In genomic region chr16:2032285-2033056, GRCh38 we compare ENCODE assay signal across 8 cellular contexts. TPM values are rescaled to one million over a fixed set of nuclear protein-coding genes. Genes with fewer than 3 reads are reported as not detected.
DNase-seq lines count a peak whose midpoint lies in the region; ATAC-seq and TF ChIP-seq lines count a peak whose summit lies in the region.
"Had no signal": no experiment of that assay in that cellular context is flagged by ENCODE, and none has a peak within 500 bp of the region (broad histone marks: within the 10 kb centered on the region; RNA-seq: fewer than 3 reads in every experiment).

No MANE protein-coding gene starts in this region.

- no peak overlapping the region for H3K27ac Mint-ChIP-seq in activated naive CD8-positive, alpha-beta T cell treated with anti-CD3 and anti-CD28 coated beads, Interleukin-2, amount 10 ng/mL, durations not matched to agents 7 days and 5 days
- H3K27ac Mint-ChIP-seq in activated naive CD8-positive, alpha-beta T cell treated with anti-CD3 and anti-CD28 coated beads, Interleukin-2, amount 50 U/mL, for 24 hours = no peak overlapping the region
- H3K27ac Mint-ChIP-seq in CD14-positive monocyte = peak overlapping the region in 3 of 7 donors; percentile 42 to 80 (median 61)

- H4K8ac ChIP-seq in mesendoderm (ENCODE audit: low read depth, low read length) = no peak overlapping the region

- no peaks in the 10 kb centered on the region for H3K9me3 Mint-ChIP-seq in activated naive CD8-positive, alpha-beta T cell treated with anti-CD3 and anti-CD28 coated beads, Interleukin-2, amount 10 ng/mL, durations not matched to agents 7 days and 5 days
- no peaks in the 10 kb centered on the region for H3K9me3 Mint-ChIP-seq in activated naive CD8-positive, alpha-beta T cell treated with anti-CD3 and anti-CD28 coated beads, Interleukin-2, amount 50 U/mL, for 24 hours
- H3K9me3 Mint-ChIP-seq in CD14-positive monocyte = peaks cover 0 to 3% (median 2%) of the 10 kb centered on the region in 7 donors

- POLR2A ChIA-PET in activated naive CD8-positive, alpha-beta T cell treated with anti-CD3 and anti-CD28 coated beads, Interleukin-2, amount 10 ng/mL, durations not matched to agents 7 days and 5 days (lab: Charles Lee) = interaction anchor here (1.1 to 1.3 kb wide), 3 partner anchors 8 to 123 kb away, joined by 3 to 4 read pairs (median 3); partner anchors contain the start of genes NTHL1, TRAF7 and TSC2

- TF ChIP-seq POLR2A in uterus (IDR thresholded peaks at IDR 0.05) = no peak

- H3K27me3 Mint-ChIP-seq in activated naive CD8-positive, alpha-beta T cell treated with anti-CD3 and anti-CD28 coated beads, Interleukin-2, amount 10 ng/mL, durations not matched to agents 7 days and 5 days = peaks cover 4% of the 10 kb centered on the region
- H3K27me3 Mint-ChIP-seq in activated naive CD8-positive, alpha-beta T cell treated with anti-CD3 and anti-CD28 coated beads, Interleukin-2, amount 50 U/mL, for 24 hours = peaks cover 2% of the 10 kb centered on the region
- H3K27me3 Mint-ChIP-seq in CD14-positive monocyte (ENCODE audit: low read depth in 3 of 3) = peaks cover 16 to 47% (median 27%) of the 10 kb centered on the region in 3 donors

- no peak overlapping the region for H4K5ac ChIP-seq in mesendoderm (ENCODE audit: low read length)

- no peak overlapping the region for H3K18ac ChIP-seq in mesendoderm (ENCODE audit: low read length)

- no CpG with 5 or more reads among the region's 15 CpGs for WGBS in mesendoderm (ENCODE audit: extremely low coverage, insufficient coverage, low lambda C conversion rate)

- no peak overlapping the region for H2BK5ac ChIP-seq in mesendoderm (ENCODE audit: low read length)

- peaks cover 3% of the 10 kb centered on the region for H3K4me1 Mint-ChIP-seq in activated naive CD8-positive, alpha-beta T cell treated with anti-CD3 and anti-CD28 coated beads, Interleukin-2, amount 10 ng/mL, durations not matched to agents 7 days and 5 days
- H3K4me1 Mint-ChIP-seq in activated naive CD8-positive, alpha-beta T cell treated with anti-CD3 and anti-CD28 coated beads, Interleukin-2, amount 50 U/mL, for 24 hours = peaks cover 3% of the 10 kb centered on the region
- peaks cover 16% of the 10 kb centered on the region for H3K4me1 Mint-ChIP-seq in CD14-positive monocyte

- H3K4me3 ChIP-seq in mesendoderm (ENCODE audit: low read length) (no peak overlapping the region), uterus (peak overlapping the region in 1 of 2 donors; percentile 14)

- peak overlapping the region; percentile 17 for H3K56ac ChIP-seq in mesendoderm (ENCODE audit: low read length)

- no peaks in the 10 kb centered on the region for H3K36me3 Mint-ChIP-seq in activated naive CD8-positive, alpha-beta T cell treated with anti-CD3 and anti-CD28 coated beads, Interleukin-2, amount 10 ng/mL, durations not matched to agents 7 days and 5 days
- H3K36me3 Mint-ChIP-seq in activated naive CD8-positive, alpha-beta T cell treated with anti-CD3 and anti-CD28 coated beads, Interleukin-2, amount 50 U/mL, for 24 hours (ENCODE audit: low read depth) = no peaks in the 10 kb centered on the region
- peaks cover 0 to 2% of the 10 kb centered on the region in 2 donors for H3K36me3 Mint-ChIP-seq in CD14-positive monocyte

- no peak overlapping the region for H3K23ac ChIP-seq in mesendoderm (ENCODE audit: low read length)

- TF ChIP-seq CTCF in uterus (IDR thresholded peaks at IDR 0.05) (no peak), CD14-positive monocyte (IDR thresholded peaks at IDR 0.05) (no peak)

- DNase-seq in activated naive CD8-positive, alpha-beta T cell treated with anti-CD3 and anti-CD28 coated beads, Interleukin-2, amount 10 ng/mL, durations not matched to agents 7 days and 5 days = peak; percentile 39
- no peak for DNase-seq in activated naive CD8-positive, alpha-beta T cell treated with anti-CD3 and anti-CD28 coated beads, Interleukin-2, amount 50 U/mL, for 24 hours
- DNase-seq in mesendoderm (no peak), uterus (peak in 1 of 2 donors; percentile 41), CD14-positive monocyte (ENCODE audit: low spot score) (no peak)
- no peak for DNase-seq in activated CD4-positive, alpha-beta T cell treated with anti-CD3 and anti-CD28 coated beads, Interleukin-2, amount 50 U/mL, for 48 hours
- DNase-seq: NCI-H1092 had no signal

- H2BK15ac ChIP-seq in mesendoderm (replicated peaks; ENCODE audit: low read depth) = no peak overlapping the region

- H3K4me1 ChIP-seq in mesendoderm (ENCODE audit: control insufficient read depth, low read depth, low read length) (no peaks in the 10 kb centered on the region), uterus (peaks cover 0 to 29% of the 10 kb centered on the region in 2 donors)

- no peaks in the 10 kb centered on the region for H3K27me3 ChIP-seq in mesendoderm (ENCODE audit: insufficient read depth, low read length, poor library complexity)
- no peaks in the 10 kb centered on the region for H3K27me3 ChIP-seq in uterus

- H3K79me2 ChIP-seq in mesendoderm (ENCODE audit: control insufficient read depth, insufficient read depth, low read length) = no peaks in the 10 kb centered on the region

- H3K36me3 ChIP-seq in mesendoderm (ENCODE audit: control insufficient read depth, insufficient read depth, low read length) (no peaks in the 10 kb centered on the region), uterus (no peaks in the 10 kb centered on the region)

- no peak overlapping the region for H3K9ac ChIP-seq in mesendoderm (ENCODE audit: low read length)

- H3K4me3 Mint-ChIP-seq in activated naive CD8-positive, alpha-beta T cell treated with anti-CD3 and anti-CD28 coated beads, Interleukin-2, amount 10 ng/mL, durations not matched to agents 7 days and 5 days = no peak overlapping the region
- H3K4me3 Mint-ChIP-seq in activated naive CD8-positive, alpha-beta T cell treated with anti-CD3 and anti-CD28 coated beads, Interleukin-2, amount 50 U/mL, for 24 hours = no peak overlapping the region
- H3K4me3 Mint-ChIP-seq in CD14-positive monocyte = peak overlapping the region in 1 of 2 donors; percentile 37

- H3K27ac ChIP-seq in mesendoderm (ENCODE audit: low read depth, low read length) = no peak overlapping the region
- H3K27ac ChIP-seq in uterus = peak overlapping the region; percentile 80 to 83

- ATAC-seq in activated naive CD8-positive, alpha-beta T cell treated with anti-CD3 and anti-CD28 coated beads, Interleukin-2, amount 10 ng/mL, durations not matched to agents 7 days and 5 days (ENCODE audit: low read depth) = no peak
- ATAC-seq in activated naive CD8-positive, alpha-beta T cell treated with anti-CD3 and anti-CD28 coated beads, Interleukin-2, amount 50 U/mL, for 24 hours = no peak

- no peak overlapping the region for H3K4me2 ChIP-seq in mesendoderm (ENCODE audit: low read length)

- intact Hi-C loops in uterus (cut with DNase I; ENCODE audit: low total_unique reads) (no loop called here), CD14-positive monocyte (cut with micrococcal nuclease) (no loop called here)

- H3K4ac ChIP-seq in mesendoderm (ENCODE audit: low read depth, low read length) = no peak overlapping the region

- H2BK120ac ChIP-seq in mesendoderm (ENCODE audit: low read depth, low read length) = no peak overlapping the region

- no peaks in the 10 kb centered on the region for H3K9me3 ChIP-seq in uterus

- H3K79me1 ChIP-seq in mesendoderm (ENCODE audit: low read length) = no peaks in the 10 kb centered on the region

- H2AK5ac ChIP-seq in mesendoderm (ENCODE audit: low read length) = no peak overlapping the region

RNA-seq across cellular contexts. Expression of gene NHERF2, which starts 5.8 kb away (rescaled TPM):
- 1 to 10 TPM; 4.2 to 4.3 TPM for total RNA-seq in activated naive CD8-positive, alpha-beta T cell treated with anti-CD3 and anti-CD28 coated beads, Interleukin-2, amount 10 ng/mL, durations not matched to agents 7 days and 5 days
- polyA plus RNA-seq in mesendoderm (2013, experiment 1 of 2) = 6.2 TPM
- 7.1 TPM for polyA plus RNA-seq in mesendoderm (2013, experiment 2 of 2)
- total RNA-seq in uterus = 10 to 100 TPM; 10.3 to 97.1 (median 33.1) TPM
- polyA plus RNA-seq in CD14-positive monocyte = under 1 TPM; 0.66 to 0.78 TPM

RNA-seq across cellular contexts. Expression of gene NPW, which starts 12.9 kb away (rescaled TPM):
- under 1 TPM in 1 of 2 experiments, not detected in 1; 0.42 TPM for total RNA-seq in activated naive CD8-positive, alpha-beta T cell treated with anti-CD3 and anti-CD28 coated beads, Interleukin-2, amount 10 ng/mL, durations not matched to agents 7 days and 5 days
- 2.7 TPM for polyA plus RNA-seq in mesendoderm (2013, experiment 1 of 2)
- polyA plus RNA-seq in mesendoderm (2013, experiment 2 of 2) = 2.7 TPM
- total RNA-seq in uterus = 1 to 10 TPM in 1 of 4 donors, not detected in 3; 1.5 TPM
- polyA plus RNA-seq in CD14-positive monocyte = not detected
- total RNA-seq: frontal cortex had no signal

RNA-seq across cellular contexts. Expression of gene NTHL1, which starts 15.2 kb away (rescaled TPM):
- total RNA-seq in activated naive CD8-positive, alpha-beta T cell treated with anti-CD3 and anti-CD28 coated beads, Interleukin-2, amount 10 ng/mL, durations not matched to agents 7 days and 5 days = 10 to 100 TPM; 19.4 to 20.7 TPM
- polyA plus RNA-seq in mesendoderm (2013, experiment 1 of 2) = 36.8 TPM
- 36.0 TPM for polyA plus RNA-seq in mesendoderm (2013, experiment 2 of 2)
- total RNA-seq in uterus = 10 to 100 TPM; 18.8 to 58.4 (median 27.6) TPM
- 10 to 100 TPM in 1 of 2 donors, 1 to 10 TPM in 1; 9.2 to 22.4 TPM for polyA plus RNA-seq in CD14-positive monocyte

RNA-seq across cellular contexts. Expression of gene TSC2, which starts 15.3 kb away (rescaled TPM):
- 100 to 1,000 TPM; 113 to 125 TPM for total RNA-seq in activated naive CD8-positive, alpha-beta T cell treated with anti-CD3 and anti-CD28 coated beads, Interleukin-2, amount 10 ng/mL, durations not matched to agents 7 days and 5 days
- polyA plus RNA-seq in mesendoderm (2013, experiment 1 of 2) = 42.5 TPM
- 41.1 TPM for polyA plus RNA-seq in mesendoderm (2013, experiment 2 of 2)
- 100 to 1,000 TPM in 2 of 4 donors, 10 to 100 TPM in 2; 53.8 to 347 (median 131) TPM for total RNA-seq in uterus
- 10 to 100 TPM; 11.7 to 20.8 TPM for polyA plus RNA-seq in CD14-positive monocyte

RNA-seq across cellular contexts. Expression of gene ZNF598, which starts 22.9 kb away (rescaled TPM):
- 10 to 100 TPM; 67.8 to 77.1 TPM for total RNA-seq in activated naive CD8-positive, alpha-beta T cell treated with anti-CD3 and anti-CD28 coated beads, Interleukin-2, amount 10 ng/mL, durations not matched to agents 7 days and 5 days
- 32.7 TPM for polyA plus RNA-seq in mesendoderm (2013, experiment 1 of 2)
- polyA plus RNA-seq in mesendoderm (2013, experiment 2 of 2) = 32.2 TPM
- total RNA-seq in uterus = 10 to 100 TPM; 16.9 to 50.0 (median 34.6) TPM
- 1 to 10 TPM; 1.4 to 1.5 TPM for polyA plus RNA-seq in CD14-positive monocyte
